In genomic region chr20:1105599-1106194, GRCh38 we compare ENCODE assay signal across 2 cellular contexts.
TF ChIP-seq lines count a peak whose summit lies in the region.

No MANE protein-coding gene starts in this region.

TF ChIP-seq in liver, 16 proteins besides CTCF, POLR2A, EP300 and RAD21:
- TF ChIP-seq HNF4G (IDR thresholded peaks at IDR 0.05) (peak; percentile 77), EGR1 (IDR thresholded peaks at IDR 0.05; ENCODE audit: low read depth in 2 of 2) (peak; percentile 40 to 88), HNF4A (conservative IDR thresholded peaks at IDR 0.05) (peak; percentile 89 to 93), ZBTB33 (IDR thresholded peaks at IDR 0.05) (peak; percentile 40), MAX (IDR thresholded peaks at IDR 0.05) (peak; percentile 57), NR2F2 (IDR thresholded peaks at IDR 0.05) (no peak), ATF3 (IDR thresholded peaks at IDR 0.05) (peak; percentile 53), FOXA1 (IDR thresholded peaks at IDR 0.05) (no peak), TAF1 (conservative IDR thresholded peaks at IDR 0.05) (no peak), REST (IDR thresholded peaks at IDR 0.05) (no peak), YY1 (IDR thresholded peaks at IDR 0.05) (peak; percentile 40), SP1 (IDR thresholded peaks at IDR 0.05) (peak; percentile 85), FOXA2 (IDR thresholded peaks at IDR 0.05) (no peak), RXRA (IDR thresholded peaks at IDR 0.05) (peak; percentile 64 to 85), GABPA (IDR thresholded peaks at IDR 0.05 in 1 of 2, conservative IDR thresholded peaks at IDR 0.05 in 1 of 2) (peak in 1 of 2 donors; percentile 10), JUND (IDR thresholded peaks at IDR 0.05) (peak; percentile 91 to 93)

TF ChIP-seq in HepG2, 621 proteins besides CTCF, POLR2A, EP300 and RAD21:
- TF ChIP-seq MYNN (CRISPR knock-in tag; IDR thresholded peaks at IDR 0.05; ENCODE audit: low read depth) (no peak), ZNF282 (IDR thresholded peaks at IDR 0.05; ENCODE audit: partially characterized antibody) (no peak), REPIN1 (CRISPR knock-in tag; IDR thresholded peaks at IDR 0.05; ENCODE audit: borderline replicate concordance, low read depth) (no peak), MAX (IDR thresholded peaks at IDR 0.05) (no peak), ZMYM3 (CRISPR knock-in tag; IDR thresholded peaks at IDR 0.05) (no peak), HOXA5 (CRISPR knock-in tag; IDR thresholded peaks at IDR 0.05) (no peak)
